Comparison of ENCODE assay signal across 1 cellular context in the genomic region with DNA sequence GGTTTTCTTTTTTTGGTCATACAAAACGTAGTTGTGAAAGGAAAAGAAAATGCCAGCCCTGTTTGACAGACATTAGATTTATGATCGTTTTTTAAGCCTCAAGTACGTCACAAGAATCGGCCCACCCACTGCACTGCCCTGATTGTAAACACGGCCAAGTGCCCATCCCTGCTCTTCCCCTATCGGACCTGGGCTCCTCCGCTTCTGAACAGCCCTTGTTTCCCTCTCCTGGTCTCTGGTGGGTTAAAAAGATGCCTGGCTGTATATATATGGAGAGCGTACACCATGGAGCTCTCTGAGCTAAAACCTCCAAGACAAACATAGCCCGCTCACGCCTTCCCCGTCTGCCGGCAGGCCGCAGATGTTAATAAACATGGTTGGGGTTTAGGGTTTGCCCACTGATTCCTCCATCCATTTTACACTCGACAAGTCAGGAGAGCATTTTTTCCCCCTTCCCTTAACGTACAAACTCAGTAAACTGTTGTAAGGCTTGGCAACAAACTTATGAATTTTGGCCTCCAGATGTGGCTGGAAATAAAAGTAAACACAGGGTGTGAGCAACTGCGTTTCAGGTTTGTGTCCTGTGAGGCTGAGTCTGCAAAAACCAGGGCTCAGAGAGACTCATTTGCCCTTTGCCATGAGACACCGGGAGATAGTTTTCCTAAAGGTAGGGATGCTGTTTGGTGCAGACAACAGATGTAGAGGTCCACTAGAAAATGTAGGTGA.
TF ChIP-seq lines count a peak whose summit lies in the region.

No MANE protein-coding gene starts in this region.

TF ChIP-seq in HepG2, 621 proteins besides CTCF, POLR2A, EP300 and RAD21 (continued from another document):
- TF ChIP-seq, protein P1, sequence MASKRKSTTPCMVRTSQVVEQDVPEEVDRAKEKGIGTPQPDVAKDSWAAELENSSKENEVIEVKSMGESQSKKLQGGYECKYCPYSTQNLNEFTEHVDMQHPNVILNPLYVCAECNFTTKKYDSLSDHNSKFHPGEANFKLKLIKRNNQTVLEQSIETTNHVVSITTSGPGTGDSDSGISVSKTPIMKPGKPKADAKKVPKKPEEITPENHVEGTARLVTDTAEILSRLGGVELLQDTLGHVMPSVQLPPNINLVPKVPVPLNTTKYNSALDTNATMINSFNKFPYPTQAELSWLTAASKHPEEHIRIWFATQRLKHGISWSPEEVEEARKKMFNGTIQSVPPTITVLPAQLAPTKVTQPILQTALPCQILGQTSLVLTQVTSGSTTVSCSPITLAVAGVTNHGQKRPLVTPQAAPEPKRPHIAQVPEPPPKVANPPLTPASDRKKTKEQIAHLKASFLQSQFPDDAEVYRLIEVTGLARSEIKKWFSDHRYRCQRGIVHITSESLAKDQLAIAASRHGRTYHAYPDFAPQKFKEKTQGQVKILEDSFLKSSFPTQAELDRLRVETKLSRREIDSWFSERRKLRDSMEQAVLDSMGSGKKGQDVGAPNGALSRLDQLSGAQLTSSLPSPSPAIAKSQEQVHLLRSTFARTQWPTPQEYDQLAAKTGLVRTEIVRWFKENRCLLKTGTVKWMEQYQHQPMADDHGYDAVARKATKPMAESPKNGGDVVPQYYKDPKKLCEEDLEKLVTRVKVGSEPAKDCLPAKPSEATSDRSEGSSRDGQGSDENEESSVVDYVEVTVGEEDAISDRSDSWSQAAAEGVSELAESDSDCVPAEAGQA (IDR thresholded peaks at IDR 0.05; ENCODE audit: low read depth): peak; percentile 12; the same call in 1 of the 2 replicates
- TF ChIP-seq, protein P1 (CRISPR knock-in tag; IDR thresholded peaks at IDR 0.05; ENCODE audit: borderline replicate concordance): no peak
- TF ChIP-seq ZNF879 (CRISPR knock-in tag; IDR thresholded peaks at IDR 0.05): peak; percentile 40; the same call in 1 of the 2 replicates
- TF ChIP-seq, protein P2, sequence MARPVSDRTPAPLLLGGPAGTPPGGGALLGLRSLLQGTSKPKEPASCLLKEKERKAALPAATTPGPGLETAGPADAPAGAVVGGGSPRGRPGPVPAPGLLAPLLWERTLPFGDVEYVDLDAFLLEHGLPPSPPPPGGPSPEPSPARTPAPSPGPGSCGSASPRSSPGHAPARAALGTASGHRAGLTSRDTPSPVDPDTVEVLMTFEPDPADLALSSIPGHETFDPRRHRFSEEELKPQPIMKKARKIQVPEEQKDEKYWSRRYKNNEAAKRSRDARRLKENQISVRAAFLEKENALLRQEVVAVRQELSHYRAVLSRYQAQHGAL (CRISPR knock-in tag; IDR thresholded peaks at IDR 0.05; ENCODE audit: not compliant biosample characterization): no peak
- TF ChIP-seq MAZ (IDR thresholded peaks at IDR 0.05; ENCODE audit: borderline replicate concordance, low read depth, low read length): no peak
- no peak for TF ChIP-seq MAZ (CRISPR knock-in tag; IDR thresholded peaks at IDR 0.05; ENCODE audit: low read depth)
- TF ChIP-seq TBX2 (CRISPR knock-in tag; IDR thresholded peaks at IDR 0.05; ENCODE audit: borderline replicate concordance): no peak
- TF ChIP-seq ZSCAN31 (CRISPR knock-in tag; IDR thresholded peaks at IDR 0.05; ENCODE audit: low read depth): no peak
- TF ChIP-seq KMT2A (CRISPR knock-in tag; IDR thresholded peaks at IDR 0.05): peak; percentile 18
